ENCODE assay signal across 10 cellular contexts in genomic region chr16:1958715-1959268, GRCh38. TPM values are rescaled to one million over a fixed set of nuclear protein-coding genes. Genes with fewer than 3 reads are reported as not detected.
A peak's percentile ranks its signal among the peaks of the same experiment; 100 is the strongest.
DNase-seq lines count a peak whose midpoint lies in the region; ATAC-seq, FAIRE-seq and TF ChIP-seq lines count a peak whose summit lies in the region.
"Had no signal": no experiment of that assay in that cellular context is flagged by ENCODE, and none has a peak within 500 bp of the region (broad histone marks: within the 10 kb centered on the region; RNA-seq: fewer than 3 reads in every experiment).

No MANE protein-coding gene starts in this region.

- no TSS peak for BruUV-seq in K562 (replicated peaks; lab: Mats Ljungman, UMichigan)

- ATAC-seq in K562 (no peak), lung (ENCODE audit: insufficient read depth, low FRiP score) (no peak)

- H3K4me3 Mint-ChIP-seq in activated naive CD4-positive, alpha-beta T cell treated with anti-CD3 and anti-CD28 coated beads, Interleukin-2, amount 50 U/mL, for 24 hours = peak overlapping the region; percentile 94

- peak overlapping the region; percentile 58; the same call in 2 of the 3 replicates for H3K27ac ChIP-seq in K562 (ENCODE audit: extremely low read depth, low read depth, low read length)
- H3K27ac ChIP-seq in lung (ENCODE audit: low read depth in 1 of 2, low read length in 1 of 2) = peak overlapping the region; percentile 26 to 43
- peak overlapping the region; percentile 67 to 81 for H3K27ac ChIP-seq in uterus

- H3K9ac ChIP-seq in K562 (ENCODE audit: insufficient read depth in 1 of 2, low read depth in 2 of 2, low read length in 2 of 2) = peak overlapping the region; percentile 75 to 94

- no peak for TF ChIP-seq RAD21 in K562 (CRISPR knock-in tag; conservative IDR thresholded peaks at IDR 0.05 in 1 of 2, IDR thresholded peaks at IDR 0.05 in 1 of 2)

- peaks cover 34% of the 10 kb centered on the region for H3K36me3 ChIP-seq in K562 (ENCODE audit: control insufficient read depth, insufficient read depth, low read length)
- H3K36me3 ChIP-seq in lung (ENCODE audit: control insufficient read depth in 2 of 2, insufficient read depth in 2 of 2, low read length in 2 of 2) = peaks cover 7 to 19% of the 10 kb centered on the region in 2 donors
- H3K36me3 ChIP-seq in uterus = no peaks in the 10 kb centered on the region

- H3K9me3 ChIP-seq in K562 (replicated peaks; ENCODE audit: control insufficient read depth, insufficient read depth, low read depth, low read length) (no peaks in the 10 kb centered on the region), lung (ENCODE audit: control insufficient read depth in 2 of 2, insufficient read depth in 1 of 2, low read length in 1 of 2) (no peaks in the 10 kb centered on the region), uterus (no peaks in the 10 kb centered on the region)

- no peak for TF ChIP-seq POLR2A in K562 (conservative IDR thresholded peaks at IDR 0.05)
- TF ChIP-seq POLR2A in uterus (IDR thresholded peaks at IDR 0.05) = no peak

- H3K4me3 ChIP-seq in K562 = peak overlapping the region; percentile 65
- H3K4me3 ChIP-seq in lung = no peak overlapping the region
- H3K4me3 ChIP-seq in uterus = peak overlapping the region in 1 of 2 donors; percentile 63

- POLR2A ChIA-PET in K562 (lab: Yijun Ruan, JAX) = no interaction called here
- POLR2A ChIA-PET in HEK293T (lab: Yijun Ruan, JAX) = interaction anchor here (0.7 to 3.6 kb wide), 4 partner anchors 10 to 177 kb away, joined by 3 to 29 read pairs (median 4); partner anchors contain the start of genes MSRB1, NUBP2 and SPSB3

- peaks cover 45% of the 10 kb centered on the region for H3K79me2 ChIP-seq in K562 (ENCODE audit: control insufficient read depth, insufficient read depth, low read length)

- peaks cover 28% of the 10 kb centered on the region for H3K4me1 Mint-ChIP-seq in activated naive CD4-positive, alpha-beta T cell treated with anti-CD3 and anti-CD28 coated beads, Interleukin-2, amount 50 U/mL, for 24 hours

- H3K4me2 ChIP-seq in K562 (ENCODE audit: insufficient read depth, low read length) = peak overlapping the region; percentile 100

- CTCF ChIA-PET in K562 (lab: Yijun Ruan, JAX; ENCODE audit: low intra/inter-chr PET ratio) (interaction anchor here (0.6 kb wide), 1 partner anchor 98 kb away, joined by 3 read pairs; no protein-coding TSS in a partner anchor), HEK293T (lab: Yijun Ruan, JAX) (interaction anchor here (1.1 to 1.3 kb wide), 2 partner anchors 12 to 17 kb away, joined by 3 to 4 read pairs; no protein-coding TSS in a partner anchor)

- peaks cover 8 to 52% of the 10 kb centered on the region in 2 experiments; a peak in 4 of 5 replicates for H3K4me1 ChIP-seq in K562 (replicated peaks in 1 of 2; ENCODE audit: control insufficient read depth in 2 of 2, insufficient read depth in 2 of 2, low read length in 2 of 2)
- H3K4me1 ChIP-seq in lung (ENCODE audit: control insufficient read depth in 2 of 2, insufficient read depth in 2 of 2, low read length in 2 of 2) = peaks cover 5 to 11% of the 10 kb centered on the region in 2 donors
- H3K4me1 ChIP-seq in uterus = no peaks in the 10 kb centered on the region

- H3K9me3 Mint-ChIP-seq in activated naive CD4-positive, alpha-beta T cell treated with anti-CD3 and anti-CD28 coated beads, Interleukin-2, amount 50 U/mL, for 24 hours = no peaks in the 10 kb centered on the region

- in situ Hi-C loops in K562 (cut with MboI) = no loop called here

- intact Hi-C loops in K562 (cut with micrococcal nuclease) = no loop called here
- intact Hi-C loops in uterus (cut with DNase I; ENCODE audit: low total_unique reads) = no loop called here

- no peak for TF ChIP-seq CTCF in K562 (IDR thresholded peaks at IDR 0.05 in 2 of 3, conservative IDR thresholded peaks at IDR 0.05 in 1 of 3; ENCODE audit: insufficient read depth in 2 of 3, low read depth in 1 of 3, low read length in 3 of 3)
- no peak for TF ChIP-seq CTCF in lung (IDR thresholded peaks at IDR 0.05; ENCODE audit: control extremely low read depth, extremely low read depth)
- TF ChIP-seq CTCF in uterus (IDR thresholded peaks at IDR 0.05) = no peak

- DNase-seq in activated naive CD4-positive, alpha-beta T cell (lab: John Stamatoyannopoulos, UW) = no peak
- DNase-seq in K562 (ENCODE audit: extremely low read depth in 1 of 4, low spot score in 3 of 4) (no peak), lung (ENCODE audit: low spot score) (no peak), uterus (peak; percentile 39 to 46), HEK293T (ENCODE audit: extremely low spot score) (no peak), EL (no peak), DMS79 treated with DMSO at 0.1 percent for 48 hours (lab: John Stamatoyannopoulos, UW) (no peak)

- 39% methylated on average over 13 of the region's 14 CpGs for WGBS in K562 (ENCODE audit: insufficient coverage, low coverage, missing lambda C conversion rate)
- WGBS in lung, 2 donors = 35 to 44% methylated on average over 14 of the region's 14 CpGs

- peaks cover 31% of the 10 kb centered on the region for H4K20me1 ChIP-seq in K562 (replicated peaks; ENCODE audit: control insufficient read depth, insufficient read depth, low read length)

- FAIRE-seq in K562 (lab: Jason Lieb, UNC) = peak; percentile 35

- H2AFZ ChIP-seq in K562 (ENCODE audit: low read depth, low read length) = peak overlapping the region; percentile 96

- TF ChIP-seq EP300 in K562 (IDR thresholded peaks at IDR 0.05; ENCODE audit: low read length) = no peak

- H3K27me3 ChIP-seq in K562 (ENCODE audit: control insufficient read depth in 2 of 2, insufficient read depth in 2 of 2, low read length in 2 of 2) = no peaks in the 10 kb centered on the region
- H3K27me3 ChIP-seq in lung (ENCODE audit: control insufficient read depth, insufficient read depth) = no peaks in the 10 kb centered on the region
- no peaks in the 10 kb centered on the region for H3K27me3 ChIP-seq in uterus

- H3K9me1 ChIP-seq in K562 (ENCODE audit: control insufficient read depth, insufficient read depth, low read length) = no peaks in the 10 kb centered on the region

- peak overlapping the region; percentile 46 for H3K27ac Mint-ChIP-seq in activated naive CD4-positive, alpha-beta T cell treated with anti-CD3 and anti-CD28 coated beads, Interleukin-2, amount 50 U/mL, for 24 hours

- peaks cover 15% of the 10 kb centered on the region for H3K36me3 Mint-ChIP-seq in activated naive CD4-positive, alpha-beta T cell treated with anti-CD3 and anti-CD28 coated beads, Interleukin-2, amount 50 U/mL, for 24 hours

- no peaks in the 10 kb centered on the region for H3K27me3 Mint-ChIP-seq in activated naive CD4-positive, alpha-beta T cell treated with anti-CD3 and anti-CD28 coated beads, Interleukin-2, amount 50 U/mL, for 24 hours

RNA-seq across cellular contexts. Expression of gene NDUFB10, which starts 0.5 kb away (rescaled TPM):
- 23.1 and 36.2 TPM in 2 replicates for total RNA-seq in K562 (2011; cell fraction: chromatin; rRNA removed; ENCODE audit: low replicate concordance)
- 30.7 and 34.7 TPM in 2 replicates for total RNA-seq in K562 (2011; cell fraction: nucleolus; rRNA removed)
- total RNA-seq in K562 (2011; cell fraction: nucleoplasm; rRNA removed) = 29.8 and 36.9 TPM in 2 replicates
- total RNA-seq in K562 (2014; rRNA removed) (527 and 595 TPM in 2 replicates), K562 (2014; rRNA removed; fragmentation: Illumina TruSeq; extraction: Trizol) (134 and 149 TPM in 2 replicates), K562 (2015; rRNA removed; fragmentation: Illumina TruSeq; extraction: Trizol) (228 and 241 TPM in 2 replicates), K562 (2021) (239 and 265 TPM in 2 replicates), lung (100 to 1,000 TPM; 107 to 124 TPM), uterus (100 to 1,000 TPM in 1 of 4 donors, 10 to 100 TPM in 3; 50.1 to 532 (median 78.0) TPM)
- polyA plus RNA-seq in K562 (2011; rRNA removed) (69.3 and 98.6 TPM in 2 replicates), K562 (2014; fragmentation: Illumina TruSeq; extraction: Trizol) (161 and 217 TPM in 2 replicates), K562 (2014; fragmentation: Nextera tagmentation; extraction: Ambion mirVana) (100 to 1,000 TPM in 1 of 2 experiments, 10 to 100 TPM in 1; 81.5 to 101 TPM), K562 (2014; rRNA removed) (294 and 372 TPM in 2 replicates), lung (100 to 1,000 TPM; 139 to 187 TPM)
- 131 and 284 TPM in 2 replicates for polyA plus RNA-seq in K562 (2011; cell fraction: cytosol; rRNA removed)
- polyA plus RNA-seq in K562 (2011; cell fraction: nucleus; rRNA removed) = 120 and 169 TPM in 2 replicates
- 158 and 278 TPM in 2 replicates for polyA plus RNA-seq in K562 (2012)
- polyA minus RNA-seq in K562 (2011; rRNA and poly(A)+ RNA removed) = 104 and 114 TPM in 2 replicates
- polyA minus RNA-seq in K562 (2011; cell fraction: cytosol; rRNA and poly(A)+ RNA removed) = 172 and 191 TPM in 2 replicates
- polyA minus RNA-seq in K562 (2011; cell fraction: nucleus; rRNA and poly(A)+ RNA removed) = 14.4 and 25.9 TPM in 2 replicates

RNA-seq across cellular contexts. Expression of gene RPL3L, which starts 4.3 kb away (rescaled TPM):
- 0.58 TPM in 1 of 2 replicates, not detected in the other for total RNA-seq in K562 (2011; cell fraction: chromatin; rRNA removed; ENCODE audit: low replicate concordance)
- 1.6 and 1.8 TPM in 2 replicates for total RNA-seq in K562 (2011; cell fraction: nucleolus; rRNA removed)
- total RNA-seq in K562 (2011; cell fraction: nucleoplasm; rRNA removed) = 1.4 TPM in 1 of 2 replicates, not detected in the other
- 0.33 TPM in 1 of 2 replicates, not detected in the other for total RNA-seq in K562 (2014; rRNA removed)
- 0.58 and 0.64 TPM in 2 replicates for total RNA-seq in K562 (2014; rRNA removed; fragmentation: Illumina TruSeq; extraction: Trizol)
- total RNA-seq in K562 (2015; rRNA removed; fragmentation: Illumina TruSeq; extraction: Trizol) = 0.38 and 0.51 TPM in 2 replicates
- total RNA-seq in K562 (2021) = 0.58 and 0.86 TPM in 2 replicates
- 0.09 and 0.11 TPM in 2 replicates for polyA plus RNA-seq in K562 (2011; rRNA removed)
- polyA plus RNA-seq in K562 (2011; cell fraction: cytosol; rRNA removed) = 0.03 TPM in 1 of 2 replicates, not detected in the other
- polyA plus RNA-seq in K562 (2011; cell fraction: nucleus; rRNA removed) = 0.64 and 0.84 TPM in 2 replicates
- 0.13 and 0.24 TPM in 2 replicates for polyA plus RNA-seq in K562 (2012)
- 0.10 TPM in 1 of 2 replicates, not detected in the other for polyA plus RNA-seq in K562 (2014; fragmentation: Illumina TruSeq; extraction: Trizol)
- polyA plus RNA-seq in K562 (2014; fragmentation: Nextera tagmentation; extraction: Ambion mirVana) = under 1 TPM; 0.04 TPM
- 0.08 TPM in 1 of 2 replicates, not detected in the other for polyA plus RNA-seq in K562 (2014; rRNA removed)
- polyA minus RNA-seq in K562 (2011; rRNA and poly(A)+ RNA removed) = 0.49 and 0.60 TPM in 2 replicates
- not detected in 2 replicates for polyA minus RNA-seq in K562 (2011; cell fraction: cytosol; rRNA and poly(A)+ RNA removed)
- polyA minus RNA-seq in K562 (2011; cell fraction: nucleus; rRNA and poly(A)+ RNA removed) = 1.8 and 1.9 TPM in 2 replicates
- total RNA-seq in lung = not detected
- polyA plus RNA-seq in lung = under 1 TPM; 0.01 to 0.04 TPM
- under 1 TPM in 1 of 4 donors, not detected in 3; 0.14 TPM for total RNA-seq in uterus
- total RNA-seq: pulmonary artery endothelial cell, SK-MEL-5 had no signal

RNA-seq across cellular contexts. Expression of gene RPS2, which starts 5.8 kb away (rescaled TPM):
- total RNA-seq in K562 (2011; cell fraction: chromatin; rRNA removed; ENCODE audit: low replicate concordance) = 390 and 1,103 TPM in 2 replicates
- total RNA-seq in K562 (2011; cell fraction: nucleolus; rRNA removed) = 1,659 and 1,855 TPM in 2 replicates
- 1,433 and 3,279 TPM in 2 replicates for total RNA-seq in K562 (2011; cell fraction: nucleoplasm; rRNA removed)
- total RNA-seq in K562 (2014; rRNA removed) = 4,179 and 5,605 TPM in 2 replicates
- total RNA-seq in K562 (2014; rRNA removed; fragmentation: Illumina TruSeq; extraction: Trizol) = 1,866 and 2,148 TPM in 2 replicates
- total RNA-seq in K562 (2015; rRNA removed; fragmentation: Illumina TruSeq; extraction: Trizol) = 3,793 and 3,917 TPM in 2 replicates
- 4,794 and 4,832 TPM in 2 replicates for total RNA-seq in K562 (2021)
- 4,170 and 6,521 TPM in 2 replicates for polyA plus RNA-seq in K562 (2011; rRNA removed)
- 12,880 and 20,303 TPM in 2 replicates for polyA plus RNA-seq in K562 (2011; cell fraction: cytosol; rRNA removed)
- polyA plus RNA-seq in K562 (2011; cell fraction: nucleus; rRNA removed) = 3,908 and 4,185 TPM in 2 replicates
- 4,897 and 8,104 TPM in 2 replicates for polyA plus RNA-seq in K562 (2012)
- 3,709 and 6,295 TPM in 2 replicates for polyA plus RNA-seq in K562 (2014; fragmentation: Illumina TruSeq; extraction: Trizol)
- 1,000 to 10,000 TPM in 1 of 2 experiments, 100 to 1,000 TPM in 1; 834 to 1,305 TPM for polyA plus RNA-seq in K562 (2014; fragmentation: Nextera tagmentation; extraction: Ambion mirVana)
- 4,774 and 5,288 TPM in 2 replicates for polyA plus RNA-seq in K562 (2014; rRNA removed)
- polyA minus RNA-seq in K562 (2011; rRNA and poly(A)+ RNA removed) = 2,028 and 2,480 TPM in 2 replicates
- polyA minus RNA-seq in K562 (2011; cell fraction: cytosol; rRNA and poly(A)+ RNA removed) = 3,586 and 4,552 TPM in 2 replicates
- 605 and 1,049 TPM in 2 replicates for polyA minus RNA-seq in K562 (2011; cell fraction: nucleus; rRNA and poly(A)+ RNA removed)
- total RNA-seq in lung = 1,000 to 10,000 TPM; 1,331 to 2,412 TPM
- polyA plus RNA-seq in lung = 1,000 to 10,000 TPM; 3,147 to 5,214 TPM
- total RNA-seq in uterus = 1,000 to 10,000 TPM in 3 of 4 donors, 100 to 1,000 TPM in 1; 982 to 2,205 (median 1,458) TPM

RNA-seq across cellular contexts. Expression of gene RNF151, which starts 7.9 kb away (rescaled TPM):
- total RNA-seq in K562 (2011; cell fraction: chromatin; rRNA removed; ENCODE audit: low replicate concordance) = 0.44 TPM in 1 of 2 replicates, not detected in the other
- 0.79 TPM in 1 of 2 replicates, not detected in the other for total RNA-seq in K562 (2011; cell fraction: nucleolus; rRNA removed)
- total RNA-seq in K562 (2011; cell fraction: nucleoplasm; rRNA removed) = not detected in 2 replicates
- total RNA-seq in K562 (2014; rRNA removed) (not detected in 2 replicates), K562 (2014; rRNA removed; fragmentation: Illumina TruSeq; extraction: Trizol) (not detected in 2 replicates), K562 (2015; rRNA removed; fragmentation: Illumina TruSeq; extraction: Trizol) (not detected in 2 replicates), K562 (2021) (not detected in 2 replicates), lung (not detected), uterus (not detected)
- polyA plus RNA-seq in K562 (2011; rRNA removed) (not detected in 2 replicates), K562 (2014; fragmentation: Illumina TruSeq; extraction: Trizol) (not detected in 2 replicates), K562 (2014; fragmentation: Nextera tagmentation; extraction: Ambion mirVana) (not detected), K562 (2014; rRNA removed) (not detected in 2 replicates), lung (under 1 TPM in 1 of 2 donors, not detected in 1; 0.15 TPM)
- 0.10 and 0.13 TPM in 2 replicates for polyA plus RNA-seq in K562 (2011; cell fraction: cytosol; rRNA removed)
- 0.21 TPM in 1 of 2 replicates, not detected in the other for polyA plus RNA-seq in K562 (2011; cell fraction: nucleus; rRNA removed)
- not detected in 2 replicates for polyA plus RNA-seq in K562 (2012)
- not detected in 2 replicates for polyA minus RNA-seq in K562 (2011; rRNA and poly(A)+ RNA removed)
- polyA minus RNA-seq in K562 (2011; cell fraction: cytosol; rRNA and poly(A)+ RNA removed) = not detected in 2 replicates
- polyA minus RNA-seq in K562 (2011; cell fraction: nucleus; rRNA and poly(A)+ RNA removed) = not detected in 2 replicates
- total RNA-seq: pulmonary artery endothelial cell, SK-MEL-5 had no signal

RNA-seq across cellular contexts. Expression of gene TBL3, which starts 13.1 kb away (rescaled TPM):
- total RNA-seq in K562 (2011; cell fraction: chromatin; rRNA removed; ENCODE audit: low replicate concordance) = 18.2 and 103 TPM in 2 replicates
- total RNA-seq in K562 (2011; cell fraction: nucleolus; rRNA removed) = 94.2 and 142 TPM in 2 replicates
- 30.2 and 40.8 TPM in 2 replicates for total RNA-seq in K562 (2011; cell fraction: nucleoplasm; rRNA removed)
- total RNA-seq in K562 (2014; rRNA removed) (115 and 117 TPM in 2 replicates), K562 (2014; rRNA removed; fragmentation: Illumina TruSeq; extraction: Trizol) (2.6 and 8.0 TPM in 2 replicates), K562 (2015; rRNA removed; fragmentation: Illumina TruSeq; extraction: Trizol) (24.5 and 28.3 TPM in 2 replicates), K562 (2021) (106 and 108 TPM in 2 replicates), lung (10 to 100 TPM; 23.9 to 35.4 TPM), uterus (10 to 100 TPM in 3 of 4 donors, 1 to 10 TPM in 1; 4.1 to 46.6 (median 27.4) TPM)
- polyA plus RNA-seq in K562 (2011; rRNA removed) (21.1 and 53.1 TPM in 2 replicates), K562 (2014; fragmentation: Illumina TruSeq; extraction: Trizol) (47.3 and 78.3 TPM in 2 replicates), K562 (2014; fragmentation: Nextera tagmentation; extraction: Ambion mirVana) (1 to 10 TPM in 1 of 2 experiments, under 1 TPM in 1; 0.97 to 7.2 TPM), K562 (2014; rRNA removed) (56.5 and 80.8 TPM in 2 replicates), lung (10 to 100 TPM; 52.8 to 58.8 TPM)
- 43.4 and 116 TPM in 2 replicates for polyA plus RNA-seq in K562 (2011; cell fraction: cytosol; rRNA removed)
- polyA plus RNA-seq in K562 (2011; cell fraction: nucleus; rRNA removed) = 109 and 185 TPM in 2 replicates
- 65.0 and 71.4 TPM in 2 replicates for polyA plus RNA-seq in K562 (2012)
- polyA minus RNA-seq in K562 (2011; rRNA and poly(A)+ RNA removed) = 24.5 and 41.6 TPM in 2 replicates
- 108 and 113 TPM in 2 replicates for polyA minus RNA-seq in K562 (2011; cell fraction: cytosol; rRNA and poly(A)+ RNA removed)
- polyA minus RNA-seq in K562 (2011; cell fraction: nucleus; rRNA and poly(A)+ RNA removed) = 42.1 and 44.9 TPM in 2 replicates

Comparison
In these comparisons a context has a peak if more than half of its experiments do, and no peak if none do; other contexts are left out.
1. DNase-seq: peak in uterus (2 of 2); none in activated naive CD4-positive, alpha-beta T cell (0 of 4), K562 (0 of 4), lung (single experiment), HEK293T (single experiment), EL (single experiment) and DMS79 treated with DMSO at 0.1 percent for 48 hours (single experiment).
2. Peak in every context shown above with its lines, with median percentiles within 50 percentile points of each other: H3K27ac ChIP-seq.